17 cellular contexts compared by ENCODE assay signal in genomic region chr3:140580746-140581145, GRCh38.
DNase-seq lines count a peak whose midpoint lies in the region; ATAC-seq and TF ChIP-seq lines count a peak whose summit lies in the region.
"Had no signal": no experiment of that assay in that cellular context is flagged by ENCODE, and none has a peak within 500 bp of the region (broad histone marks: within the 10 kb centered on the region; RNA-seq: fewer than 3 reads in every experiment).

No MANE protein-coding gene starts in this region.

- H3K4me3 ChIP-seq in foreskin fibroblast (ENCODE audit: low read depth in 1 of 2, low read length in 2 of 2) (no peak overlapping the region), aorta (ENCODE audit: low read length in 2 of 2) (no peak overlapping the region)

- peak; percentile 27 for DNase-seq in HK-2 (ENCODE audit: unreplicated experiment)
- peak; percentile 18 for DNase-seq in SK-MEL-5 (ENCODE audit: low read depth, low spot score)
- DNase-seq in foreskin fibroblast: peak; percentile 4 to 24
- DNase-seq in myocyte (ENCODE audit: low read depth): peak; percentile 46
- DNase-seq in activated effector memory CD4-positive, alpha-beta T cell treated with Interleukin-2 at 50 U/mL for 16 hours: no peak
- DNase-seq in stimulated activated CD4-positive, alpha-beta T cell treated with anti-CD3 and anti-CD28 coated beads, Interleukin-4, amount 100 ng/mL, for 1 hour: no peak
- DNase-seq in aorta: no peak
- DNase-seq: CD4-positive, CD25-positive, alpha-beta regulatory T cell; DMS79 treated with DMSO at 0.1 percent for 48 hours; GF-D8; KG1; MM.1S; NCI-H187 treated with DMSO at 0.1 percent for 48 hours; NCI-H446 treated with DMSO at 0.1 percent for 48 hours; NCI-H748 treated with DMSO at 0.1 percent for 48 hours; SHP77 had no signal

- in situ Hi-C loops in SK-MEL-5 (cut with HindIII; ENCODE audit: low pct_unique_long_range_greater_than_20kb, low sequenced_read_pairs): no loop called here

- H3K4me1 ChIP-seq in aorta (ENCODE audit: control insufficient read depth in 1 of 2, insufficient read depth in 2 of 2, low read length in 2 of 2): no peaks in the 10 kb centered on the region

- WGBS in aorta, 2 donors: 45 to 52% methylated on average over 1 of the region's 1 CpG

- no peak for ATAC-seq in HG03025 (IDR thresholded peaks at IDR 0.05; ENCODE audit: low FRiP score, unreplicated experiment)
- ATAC-seq in aorta (ENCODE audit: low FRiP score): no peak

- no peaks in the 10 kb centered on the region for H3K36me3 ChIP-seq in aorta (ENCODE audit: control insufficient read depth in 1 of 2, insufficient read depth in 2 of 2, low read length in 1 of 2)

- H3K27me3 ChIP-seq in aorta (ENCODE audit: control insufficient read depth in 1 of 2, insufficient read depth in 2 of 2, low read length in 1 of 2): no peaks in the 10 kb centered on the region

- intact Hi-C loops in aorta (cut with DNase I): no loop called here

- peaks cover 1% of the 10 kb centered on the region for H3K9me3 ChIP-seq in aorta (ENCODE audit: control insufficient read depth, low read length)

- H3K27ac ChIP-seq in aorta (ENCODE audit: low read depth in 1 of 2, low read length in 2 of 2): no peak overlapping the region

- TF ChIP-seq CTCF in foreskin fibroblast (IDR thresholded peaks at IDR 0.05; ENCODE audit: low read depth, low read length): no peak

Comparison
In these comparisons a context has a peak if more than half of its experiments do, and no peak if none do; other contexts are left out.
1. DNase-seq: peak in HK-2 (single experiment), SK-MEL-5 (single experiment), foreskin fibroblast (2 of 2) and myocyte (single experiment); none in activated effector memory CD4-positive, alpha-beta T cell treated with Interleukin-2 at 50 U/mL for 16 hours (single experiment), stimulated activated CD4-positive, alpha-beta T cell treated with anti-CD3 and anti-CD28 coated beads, Interleukin-4, amount 100 ng/mL, for 1 hour (single experiment) and aorta (0 of 2).